In genomic region chr4:151801547-151802516, GRCh38 we compare ENCODE assay signal across 9 cellular contexts. TPM values are rescaled to one million over a fixed set of nuclear protein-coding genes. Genes with fewer than 3 reads are reported as not detected.
DNase-seq lines count a peak whose midpoint lies in the region; ATAC-seq and TF ChIP-seq lines count a peak whose summit lies in the region.
"Had no signal": no experiment of that assay in that cellular context is flagged by ENCODE, and none has a peak within 500 bp of the region (broad histone marks: within the 10 kb centered on the region; RNA-seq: fewer than 3 reads in every experiment).

No MANE protein-coding gene starts in this region.

- peak; percentile 4 for DNase-seq in NCI-H1105 treated with DMSO at 0.1 percent for 48 hours (lab: John Stamatoyannopoulos, UW)
- DNase-seq in NCI-H1105 (lab: John Stamatoyannopoulos, UW) = no peak
- DNase-seq in HPDE6-E6E7 (ENCODE audit: extremely low spot score) = peak; percentile 17
- peak; percentile 47 for DNase-seq in T-helper 9 cell
- DNase-seq in astrocyte of the hippocampus (ENCODE audit: low read depth, low spot score) = peak; percentile 81
- peak; percentile 5 to 29 for DNase-seq in stimulated activated CD8-positive, alpha-beta memory T cell treated with anti-CD3 and anti-CD28 coated beads, Interleukin-4, amount 100 ng/mL, for 1 hour (ENCODE audit: low read depth in 2 of 2, low spot score in 1 of 2)

- peak; percentile 55 to 68 for TF ChIP-seq RAD21 in liver (IDR thresholded peaks at IDR 0.05)

- no peak overlapping the region for H3K4me3 ChIP-seq in liver (ENCODE audit: low read depth in 1 of 3, low read length in 3 of 3)
- H3K4me3 ChIP-seq: BLaER1 treated with 17β-estradiol and CSF1 and Interleukin-3, amounts not matched to agents 10 nM and 100 nM had no signal

- no peaks in the 10 kb centered on the region for H3K27me3 ChIP-seq in liver (ENCODE audit: control insufficient read depth in 4 of 4, insufficient read depth in 4 of 4, low read length in 3 of 4)
- H3K27me3 ChIP-seq: BLaER1 treated with 17β-estradiol and CSF1 and Interleukin-3, amounts not matched to agents 10 nM and 100 nM had no signal

- H3K27ac ChIP-seq in liver (ENCODE audit: low read depth in 1 of 2, low read length in 2 of 2) = no peak overlapping the region
- H3K27ac ChIP-seq: BLaER1 treated with 17β-estradiol and CSF1 and Interleukin-3, amounts not matched to agents 10 nM and 100 nM had no signal

- peaks cover 0 to 11% (median 7%) of the 10 kb centered on the region in 4 donors for H3K4me1 ChIP-seq in liver (ENCODE audit: control insufficient read depth in 4 of 4, insufficient read depth in 4 of 4, low read length in 3 of 4)

- ATAC-seq in HG02623 (IDR thresholded peaks at IDR 0.05; ENCODE audit: unreplicated experiment) = no peak

- no peaks in the 10 kb centered on the region for H3K9me3 ChIP-seq in liver (ENCODE audit: control insufficient read depth in 4 of 4, low read length in 3 of 4)

- TF ChIP-seq CTCF in liver (IDR thresholded peaks at IDR 0.05; ENCODE audit: low read depth, low read length, missing input control) = peak; percentile 72

- no peak overlapping the region for H3K9ac ChIP-seq in liver (ENCODE audit: low read depth in 1 of 2, low read length in 2 of 2)
- H3K9ac ChIP-seq: BLaER1 treated with 17β-estradiol and CSF1 and Interleukin-3, amounts not matched to agents 10 nM and 100 nM had no signal

- H3K36me3 ChIP-seq in liver (ENCODE audit: control insufficient read depth in 4 of 4, insufficient read depth in 3 of 4, low read depth in 1 of 4, low read length in 3 of 4) = no peaks in the 10 kb centered on the region
- H3K36me3 ChIP-seq: BLaER1 treated with 17β-estradiol and CSF1 and Interleukin-3, amounts not matched to agents 10 nM and 100 nM had no signal

- 59% methylated on average over 15 of the region's 15 CpGs for WGBS in liver

TF ChIP-seq in liver, 16 proteins besides CTCF, POLR2A, EP300 and RAD21:
- TF ChIP-seq JUND (IDR thresholded peaks at IDR 0.05) (no peak), HNF4A (conservative IDR thresholded peaks at IDR 0.05) (no peak), SP1 (IDR thresholded peaks at IDR 0.05) (no peak), TAF1 (conservative IDR thresholded peaks at IDR 0.05) (no peak), YY1 (IDR thresholded peaks at IDR 0.05) (no peak)
TF ChIP-seq in liver: peak in this region for 0.

RNA-seq across cellular contexts. Expression of gene GATB, which starts 41.0 kb away (rescaled TPM):
- total RNA-seq in liver = 10 to 100 TPM; 11.4 to 13.6 TPM
- 10 to 100 TPM; 10.4 to 17.3 TPM for polyA plus RNA-seq in liver
